Comparison of ENCODE assay signal across 20 cellular contexts in genomic region chr17:4049546-4049945, GRCh38.
"Had no signal": no experiment of that assay in that cellular context is flagged by ENCODE, and none has a peak within 500 bp of the region (broad histone marks: within the 10 kb centered on the region; RNA-seq: fewer than 3 reads in every experiment).

No MANE protein-coding gene starts in this region.

- H3K27me3 ChIP-seq: breast epithelium had no signal

- H3K27ac ChIP-seq: breast epithelium had no signal

- H3K4me3 ChIP-seq: breast epithelium had no signal

- ATAC-seq: activated CD4-positive, CD25-positive, alpha-beta regulatory T cell treated with anti-CD3 and anti-CD28 coated beads, Interleukin-2, amount 50 U/mL, for 24 hours; activated CD8-positive, alpha-beta T cell treated with anti-CD3 and anti-CD28 coated beads for 36 hours; activated T-cell treated with anti-CD3 and anti-CD28 coated beads, Interleukin-2, amount 50 U/mL, for 72 hours had no signal

- H3K4me1 ChIP-seq: breast epithelium had no signal

- DNase-seq: activated CD4-positive, alpha-beta T cell treated with anti-CD3 and anti-CD28 coated beads for 4 hours; activated CD8-positive, alpha-beta memory T cell treated with anti-CD3 and anti-CD28 coated beads, Interleukin-2, amount 50 U/mL, for 4 hours; activated CD8-positive, alpha-beta T cell treated with anti-CD3 and anti-CD28 coated beads for 36 hours; activated gamma-delta T cell treated with Interleukin-2 at 50 U/mL for 16 hours; activated naive CD4-positive, alpha-beta T cell treated with anti-CD3 and anti-CD28 coated beads, Interleukin-2, amount 10 ng/mL, durations not matched to agents 7 days and 5 days; activated naive CD8-positive, alpha-beta T cell treated with anti-CD3 and anti-CD28 coated beads for 36 hours; activated T-cell treated with anti-CD3 and anti-CD28 coated beads, Interleukin-2, amount 50 U/mL, for 72 hours; caudate nucleus; Kasumi-1; NCI-H1105 treated with DMSO at 0.1 percent for 48 hours; NCI-H1436 treated with DMSO at 0.1 percent for 48 hours; NCI-H187; NCI-H2081; NCI-H510A treated with DMSO at 0.1 percent for 48 hours; NCI-H69; NK-92 treated with Interleukin-12 subunit alpha and Interleukin-12 subunit beta, amount 100 ng/mL, for 24 hours; SHP77; SW 1271 had no signal

- H3K9me3 ChIP-seq: breast epithelium had no signal
